Comparison of ENCODE assay signal across 13 cellular contexts in the genomic region with DNA sequence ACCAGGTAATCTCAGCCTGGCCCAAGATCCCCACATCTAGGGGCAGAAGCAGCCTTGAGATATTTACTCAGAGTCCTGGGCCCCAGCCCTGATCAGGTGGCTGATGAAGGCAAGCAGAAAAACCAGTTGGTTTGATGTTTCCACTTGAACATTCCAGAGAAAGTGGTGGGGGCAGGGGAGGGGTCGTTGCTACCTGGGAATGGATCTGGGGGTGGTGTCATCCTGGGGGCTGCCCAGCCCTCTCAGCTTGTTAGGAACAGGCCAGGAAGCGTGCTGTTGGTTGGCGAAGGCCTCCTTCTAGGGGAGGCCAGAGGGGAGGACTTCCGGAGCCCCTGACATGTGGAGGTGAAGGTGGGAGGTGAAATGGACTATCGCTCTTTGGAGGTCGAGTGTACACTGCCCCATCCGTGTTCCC. TPM values are rescaled to one million over a fixed set of nuclear protein-coding genes. Genes with fewer than 3 reads are reported as not detected.
DNase-seq lines count a peak whose midpoint lies in the region; ATAC-seq, FAIRE-seq and TF ChIP-seq lines count a peak whose summit lies in the region.
"Had no signal": no experiment of that assay in that cellular context is flagged by ENCODE, and none has a peak within 500 bp of the region (broad histone marks: within the 10 kb centered on the region; RNA-seq: fewer than 3 reads in every experiment).

No MANE protein-coding gene starts in this region.

- peak overlapping the region; percentile 6 for H3K9ac ChIP-seq in astrocyte (ENCODE audit: low read length)

- H2AFZ ChIP-seq in astrocyte (ENCODE audit: low read depth, low read length), result no peak overlapping the region

- H4K20me1 ChIP-seq in astrocyte (ENCODE audit: insufficient read depth, low read length), result peaks cover 6% of the 10 kb centered on the region

- H3K9me3 Mint-ChIP-seq in astrocyte (ENCODE audit: unreplicated experiment), result no peaks in the 10 kb centered on the region

- no peak for TF ChIP-seq CTCF in astrocyte (IDR thresholded peaks at IDR 0.05; ENCODE audit: insufficient read depth, low read depth, low read length)
- no peak for TF ChIP-seq CTCF in right lobe of liver (IDR thresholded peaks at IDR 0.05)
- TF ChIP-seq CTCF in upper lobe of right lung (IDR thresholded peaks at IDR 0.05), result no peak

- H3K4me3 Mint-ChIP-seq in astrocyte (ENCODE audit: unreplicated experiment), result no peak overlapping the region

- H3K4me2 ChIP-seq in astrocyte (ENCODE audit: low read length), result peak overlapping the region; percentile 49

- H3K27ac Mint-ChIP-seq in astrocyte (ENCODE audit: unreplicated experiment), result peak overlapping the region; percentile 53

- H3K79me2 ChIP-seq in astrocyte (ENCODE audit: insufficient read depth, low read length), result peaks cover 7% of the 10 kb centered on the region

- H3K4me1 ChIP-seq in astrocyte (ENCODE audit: insufficient read depth, low read length), result peaks cover 16% of the 10 kb centered on the region
- H3K4me1 ChIP-seq in right lobe of liver, result peaks cover 0 to 8% (median 1%) of the 10 kb centered on the region in 4 donors
- H3K4me1 ChIP-seq in upper lobe of right lung, result peaks cover 5% of the 10 kb centered on the region

- H3K4me3 ChIP-seq in astrocyte (ENCODE audit: insufficient read depth, low read depth, low read length), result no peak overlapping the region
- H3K4me3 ChIP-seq in right lobe of liver, result peak overlapping the region; percentile 14 to 37 (median 20)
- no peak overlapping the region for H3K4me3 ChIP-seq in upper lobe of right lung
- H3K4me3 ChIP-seq: sigmoid colon, SK-N-MC had no signal

- DNase-seq in NCI-H345 (lab: John Stamatoyannopoulos, UW) (peak; percentile 45), NCI-H345 treated with DMSO at 0.1 percent for 48 hours (lab: John Stamatoyannopoulos, UW; ENCODE audit: unreplicated experiment) (no peak), astrocyte (ENCODE audit: low read depth) (no peak), right lobe of liver (peak in 1 of 3 donors; percentile 46), upper lobe of right lung (peak; percentile 74), NCI-H187 (lab: John Stamatoyannopoulos, UW) (no peak), GM19239 (ENCODE audit: insufficient read length, low spot score) (no peak)
- DNase-seq: activated naive CD4-positive, alpha-beta T cell treated with Interleukin-2 at 50 U/mL for 16 hours; stimulated activated CD8-positive, alpha-beta memory T cell treated with anti-CD3 and anti-CD28 coated beads, Interleukin-4, amount 100 ng/mL, for 48 hours had no signal

- no peaks in the 10 kb centered on the region for H3K27me3 ChIP-seq in astrocyte (ENCODE audit: insufficient read depth, low read length)
- H3K27me3 ChIP-seq in right lobe of liver, result no peaks in the 10 kb centered on the region
- H3K27me3 ChIP-seq in upper lobe of right lung, result no peaks in the 10 kb centered on the region
- H3K27me3 ChIP-seq: sigmoid colon had no signal

- H3K4me1 Mint-ChIP-seq in astrocyte (ENCODE audit: low read depth, unreplicated experiment), result peaks cover 5% of the 10 kb centered on the region

- H3K9me3 ChIP-seq in astrocyte (ENCODE audit: insufficient read depth, low read depth, low read length) (no peaks in the 10 kb centered on the region), right lobe of liver (no peaks in the 10 kb centered on the region), upper lobe of right lung (no peaks in the 10 kb centered on the region)
- H3K9me3 ChIP-seq: sigmoid colon had no signal

- no peak for TF ChIP-seq POLR2A in right lobe of liver (IDR thresholded peaks at IDR 0.05)

- peaks cover 9% of the 10 kb centered on the region for H3K27me3 Mint-ChIP-seq in astrocyte (ENCODE audit: low read depth, unreplicated experiment)

- no peaks in the 10 kb centered on the region for H3K36me3 ChIP-seq in astrocyte (ENCODE audit: insufficient read depth, low read length)
- no peaks in the 10 kb centered on the region for H3K36me3 ChIP-seq in right lobe of liver
- H3K36me3 ChIP-seq in upper lobe of right lung, result no peaks in the 10 kb centered on the region

- intact Hi-C loops in right lobe of liver (cut with DNase I) (no loop called here), upper lobe of right lung (cut with DNase I) (no loop called here)

- peaks cover 3% of the 10 kb centered on the region for H3K36me3 Mint-ChIP-seq in astrocyte (ENCODE audit: low read depth, unreplicated experiment)

- ATAC-seq in right lobe of liver, result no peak
- peak; percentile 0 for ATAC-seq in upper lobe of right lung
- ATAC-seq in HG02970 (IDR thresholded peaks at IDR 0.05; ENCODE audit: low FRiP score, unreplicated experiment), result no peak

- 23% methylated on average over 6 of the region's 7 CpGs for WGBS in right lobe of liver (ENCODE audit: insufficient coverage, low coverage, low lambda C conversion rate, missing lambda C conversion rate)

- H3K27ac ChIP-seq in astrocyte (ENCODE audit: low read depth, low read length), result no peak overlapping the region
- H3K27ac ChIP-seq in right lobe of liver, result peak overlapping the region; percentile 59 to 98 (median 80)
- peak overlapping the region; percentile 87 for H3K27ac ChIP-seq in upper lobe of right lung
- H3K27ac ChIP-seq: SK-N-MC had no signal

- FAIRE-seq in astrocyte (lab: Jason Lieb, UNC) (no peak), GM19239 (lab: Jason Lieb, UNC) (no peak)
- FAIRE-seq: islet of Langerhans had no signal

RNA-seq across cellular contexts. Expression of gene ABHD11, which starts 3.7 kb away (rescaled TPM):
- total RNA-seq in astrocyte, result 9.3 and 10.8 TPM in 2 replicates
- 1 to 10 TPM; 5.6 to 8.4 (median 7.0) TPM for total RNA-seq in right lobe of liver
- 19.7 TPM for total RNA-seq in upper lobe of right lung

RNA-seq across cellular contexts. Expression of gene STX1A, which starts 22.9 kb away (rescaled TPM):
- total RNA-seq in astrocyte (15.0 and 19.7 TPM in 2 replicates), right lobe of liver (1 to 10 TPM; 1.4 to 2.8 (median 1.9) TPM), upper lobe of right lung (6.3 TPM)

RNA-seq across cellular contexts. Expression of gene CLDN3, which starts 27.7 kb away (rescaled TPM):
- total RNA-seq in astrocyte, result 0.68 TPM in 1 of 2 replicates, not detected in the other
- 10 to 100 TPM; 16.1 to 37.3 (median 19.9) TPM for total RNA-seq in right lobe of liver
- total RNA-seq in upper lobe of right lung, result 11.8 TPM

RNA-seq across cellular contexts. Expression of gene BUD23, which starts 58.9 kb away (rescaled TPM):
- 68.3 and 73.1 TPM in 2 replicates for total RNA-seq in astrocyte
- 10 to 100 TPM; 24.1 to 35.0 (median 29.2) TPM for total RNA-seq in right lobe of liver
- 38.4 TPM for total RNA-seq in upper lobe of right lung

RNA-seq across cellular contexts. Expression of gene DNAJC30, which starts 59.1 kb away (rescaled TPM):
- total RNA-seq in astrocyte, result 10.5 and 11.0 TPM in 2 replicates
- 1 to 10 TPM; 5.4 to 8.8 (median 7.0) TPM for total RNA-seq in right lobe of liver
- total RNA-seq in upper lobe of right lung, result 10.2 TPM

Comparison
In these comparisons a context has a peak if more than half of its experiments do, and no peak if none do; other contexts are left out.
1. DNase-seq: peak in NCI-H345 (single experiment) and upper lobe of right lung (single experiment); none in NCI-H345 treated with DMSO at 0.1 percent for 48 hours (single experiment), astrocyte (single experiment), NCI-H187 (0 of 2) and GM19239 (single experiment).
2. H3K4me3 ChIP-seq: peak in right lobe of liver (3 of 3); none in astrocyte (single experiment) and upper lobe of right lung (single experiment).